Comparison of ENCODE assay signal across 8 cellular contexts in genomic region chr19:38852231-38853044, GRCh38. TPM values are rescaled to one million over a fixed set of nuclear protein-coding genes. Genes with fewer than 3 reads are reported as not detected.
DNase-seq lines count a peak whose midpoint lies in the region; ATAC-seq, FAIRE-seq and TF ChIP-seq lines count a peak whose summit lies in the region.

No MANE protein-coding gene starts in this region.

- no peak for FAIRE-seq in H54 (lab: Jason Lieb, UNC)

- H3K27ac Mint-ChIP-seq in activated naive CD8-positive, alpha-beta T cell = peak overlapping the region; percentile 97
- peak overlapping the region; percentile 91 for H3K27ac Mint-ChIP-seq in osteocyte (ENCODE audit: unreplicated experiment)

- TF ChIP-seq POLR2A in H54 (IDR thresholded peaks at IDR 0.05; ENCODE audit: low read depth, low read length) = peak; percentile 83

- H3K4me1 Mint-ChIP-seq in activated naive CD8-positive, alpha-beta T cell (ENCODE audit: low read depth) = peaks cover 47% of the 10 kb centered on the region
- peaks cover 38% of the 10 kb centered on the region for H3K4me1 Mint-ChIP-seq in osteocyte (ENCODE audit: unreplicated experiment)

- H3K9me3 Mint-ChIP-seq in activated naive CD8-positive, alpha-beta T cell (ENCODE audit: low read depth) = no peaks in the 10 kb centered on the region
- no peaks in the 10 kb centered on the region for H3K9me3 Mint-ChIP-seq in osteocyte (ENCODE audit: unreplicated experiment)

- peak overlapping the region; percentile 88 for H3K4me3 ChIP-seq in A673 (ENCODE audit: low read depth, low read length, poor library complexity, severe bottlenecking)
- H3K4me3 ChIP-seq in SJSA1 = peak overlapping the region; percentile 58

- ATAC-seq in GM21723 (IDR thresholded peaks at IDR 0.05; ENCODE audit: unreplicated experiment) = no peak
- no peak for ATAC-seq in HG02610 (IDR thresholded peaks at IDR 0.05; ENCODE audit: unreplicated experiment)

- H3K27me3 ChIP-seq in A673 (replicated peaks; ENCODE audit: insufficient read depth, low read depth, low read length, poor library complexity) (no peaks in the 10 kb centered on the region), SJSA1 (replicated peaks) (no peaks in the 10 kb centered on the region)

- no peak for TF ChIP-seq CTCF in A673 (conservative IDR thresholded peaks at IDR 0.05; ENCODE audit: low read depth, low read length)
- no peak for TF ChIP-seq CTCF in osteocyte (IDR thresholded peaks at IDR 0.05)

- H3K27ac ChIP-seq in A673 (ENCODE audit: low read depth, low read length, poor library complexity, severe bottlenecking) (peak overlapping the region; percentile 95), SJSA1 (peak overlapping the region; percentile 88)

- H3K9me3 ChIP-seq in A673 (ENCODE audit: low read depth, low read length, poor library complexity, severe bottlenecking) (no peaks in the 10 kb centered on the region), SJSA1 (replicated peaks) (no peaks in the 10 kb centered on the region)

- CTCF ChIA-PET in A673 (lab: Charles Lee) = no interaction called here

- peak overlapping the region; percentile 91 for H3K4me3 Mint-ChIP-seq in activated naive CD8-positive, alpha-beta T cell
- H3K4me3 Mint-ChIP-seq in osteocyte (ENCODE audit: unreplicated experiment) = peak overlapping the region; percentile 92

- H3K36me3 ChIP-seq in A673 (ENCODE audit: insufficient read depth, low read length, poor library complexity, severe bottlenecking) (peaks cover 15% of the 10 kb centered on the region), SJSA1 (peaks cover 21% of the 10 kb centered on the region)

- TSS peak; percentile 56 for BruUV-seq in A673 (replicated peaks; lab: Mats Ljungman, UMichigan)

- intact Hi-C loops in A673 (cut with micrococcal nuclease; ENCODE audit: unreplicated experiment) = no loop called here
- intact Hi-C loops in head of caudate nucleus (cut with DNase I) = loop anchor here (5.0 kb wide), 1 partner anchor 235 kb away; the partner anchor contains the start of genes EIF3K and MAP4K1

- POLR2A ChIA-PET in A673 (lab: Charles Lee; ENCODE audit: low non-redundant PET) = no interaction called here

- H3K36me3 Mint-ChIP-seq in activated naive CD8-positive, alpha-beta T cell = peaks cover 10% of the 10 kb centered on the region
- peaks cover 2% of the 10 kb centered on the region for H3K36me3 Mint-ChIP-seq in osteocyte (ENCODE audit: unreplicated experiment)

- H3K4me1 ChIP-seq in A673 (ENCODE audit: insufficient read depth, low read length, poor library complexity, severe bottlenecking) (peaks cover 11% of the 10 kb centered on the region), SJSA1 (replicated peaks) (peaks cover 28% of the 10 kb centered on the region)

- DNase-seq in A673 (ENCODE audit: low spot score) (peak; percentile 50), H54 (ENCODE audit: insufficient read length, low spot score) (peak; percentile 97), SJSA1 (ENCODE audit: low read depth in 1 of 2, low spot score in 2 of 2) (peak; percentile 41 to 62), head of caudate nucleus (peak in 40 of 42 donors; percentile 17 to 76 (median 52)), osteocyte (ENCODE audit: extremely low spot score, unreplicated experiment) (no peak)

- H3K27me3 Mint-ChIP-seq in activated naive CD8-positive, alpha-beta T cell = no peaks in the 10 kb centered on the region
- H3K27me3 Mint-ChIP-seq in osteocyte (ENCODE audit: unreplicated experiment) = peaks cover 2% of the 10 kb centered on the region

RNA-seq across cellular contexts. Expression of gene HNRNPL, which starts 2.7 kb away (rescaled TPM):
- total RNA-seq in A673 (2021) (642 and 647 TPM in 2 replicates), osteocyte (262 and 277 TPM in 2 replicates)
- 266 and 343 TPM in 2 replicates for total RNA-seq in SJSA1 (2014; rRNA removed; shearing (Covaris generic))

RNA-seq across cellular contexts. Expression of gene ECH1, which starts 20.8 kb away (rescaled TPM):
- total RNA-seq in A673 (2021) = 83.1 and 102 TPM in 2 replicates
- 48.3 and 64.8 TPM in 2 replicates for total RNA-seq in SJSA1 (2014; rRNA removed; shearing (Covaris generic))
- total RNA-seq in osteocyte = 83.6 and 99.1 TPM in 2 replicates

RNA-seq across cellular contexts. Expression of gene RINL, which starts 25.6 kb away (rescaled TPM):
- total RNA-seq in A673 (2021) (5.7 and 7.4 TPM in 2 replicates), osteocyte (0.55 TPM in 1 of 2 replicates, not detected in the other)
- total RNA-seq in SJSA1 (2014; rRNA removed; shearing (Covaris generic)) = 0.84 TPM in 1 of 2 replicates, not detected in the other

RNA-seq across cellular contexts. Expression of gene LGALS4, which starts 39.7 kb away (rescaled TPM):
- total RNA-seq in A673 (2021) = 0.32 and 0.81 TPM in 2 replicates
- total RNA-seq in SJSA1 (2014; rRNA removed; shearing (Covaris generic)) = not detected in 2 replicates
- 0.31 TPM in 1 of 2 replicates, not detected in the other for total RNA-seq in osteocyte

RNA-seq across cellular contexts. Expression of gene SIRT2, which starts 47.0 kb away (rescaled TPM):
- total RNA-seq in A673 (2021) (30.0 and 32.2 TPM in 2 replicates), osteocyte (70.2 and 72.4 TPM in 2 replicates)
- total RNA-seq in SJSA1 (2014; rRNA removed; shearing (Covaris generic)) = 48.8 and 75.6 TPM in 2 replicates
